Comparison of ENCODE assay signal across 33 cellular contexts in the genomic region with DNA sequence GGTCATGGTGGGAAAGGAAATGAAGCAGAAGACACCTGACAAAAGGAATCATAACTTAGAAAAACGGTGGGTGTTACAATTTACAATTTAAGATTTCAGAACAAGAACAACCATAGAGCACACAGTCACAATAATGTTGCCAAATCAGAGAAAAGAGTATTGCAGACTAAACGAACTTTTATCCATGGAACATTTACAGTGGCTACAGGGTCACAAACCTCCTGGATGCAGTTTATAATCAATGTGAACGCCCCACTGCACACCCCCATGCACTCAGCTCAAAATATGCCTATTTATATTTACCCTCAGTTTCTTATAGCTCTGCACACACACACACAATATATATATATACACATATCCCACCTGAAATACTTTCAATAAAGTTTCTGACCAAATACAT.
"Had no signal": no experiment of that assay in that cellular context is flagged by ENCODE, and none has a peak within 500 bp of the region (broad histone marks: within the 10 kb centered on the region; RNA-seq: fewer than 3 reads in every experiment).

No MANE protein-coding gene starts in this region.

- H3K4me3 ChIP-seq: ovary, psoas muscle, skin epidermis, smooth muscle cell, spleen, suprapubic skin, testis, tibial artery, transverse colon, upper lobe of right lung, uterus had no signal

- H3K36me3 ChIP-seq: ovary, uterus had no signal

- H3K27ac Mint-ChIP-seq: naive thymus-derived CD8-positive, alpha-beta T cell; natural killer cell treated with Interleukin-12 subunit alpha and Interleukin-12 subunit beta and Interleukin-15 and Interleukin-18, amount 100 ng/mL, for 72 hours; nephron progenitor cell; progenitor cell of endocrine pancreas; stimulated activated memory B cell treated with anti-CD40 and anti-IgM and Interleukin-4, amounts not matched to agents 10 μg/mL and 1 μg/mL and 100 μg/mL, for 72 hours; stimulated activated naive CD8-positive, alpha-beta T cell treated with anti-CD3 and anti-CD28 coated beads, Interleukin-15, amount 100 ng/mL, for 72 hours; type B pancreatic cell had no signal

- H3K4me1 Mint-ChIP-seq: neural crest cell had no signal

- H3K27me3 ChIP-seq: neutrophil, ovary, spleen, suprapubic skin, testis, tibial artery, transverse colon, upper lobe of right lung, uterus had no signal

- H3K27ac ChIP-seq: ovary, parathyroid adenoma, psoas muscle, skin epidermis, spleen, suprapubic skin, testis, tibial artery, transverse colon, upper lobe of right lung, uterus had no signal

- H3K4me1 ChIP-seq: parathyroid adenoma, testis, transverse colon, upper lobe of right lung, uterus had no signal

- H3K9me3 ChIP-seq: neutrophil, ovary, psoas muscle, spleen, suprapubic skin, testis, tibial artery, transverse colon, upper lobe of right lung, uterus had no signal

- DNase-seq: naive thymus-derived CD8-positive, alpha-beta T cell; nephron progenitor cell; nucleus accumbens; ovary; posterior cingulate gyrus; psoas muscle; right cardiac atrium; spleen; stimulated activated CD4-positive, alpha-beta T cell treated with anti-CD3 and anti-CD28 coated beads, Interleukin-12 subunit alpha, Interleukin-12 subunit beta, amount 100 ng/mL, for 4 hours; stimulated activated CD4-positive, alpha-beta T cell treated with anti-CD3 and anti-CD28 coated beads, Interleukin-1b, Interleukin-23, amount 100 ng/mL, for 48 hours; stimulated activated CD4-positive, alpha-beta T cell treated with anti-CD3 and anti-CD28 coated beads, Interleukin-4, amount 100 ng/mL, for 1 hour; stimulated activated CD4-positive, alpha-beta T cell treated with anti-CD3 and anti-CD28 coated beads, Interleukin-4, amount 100 ng/mL, for 4 hours; stimulated activated CD8-positive, alpha-beta memory T cell treated with anti-CD3 and anti-CD28 coated beads, Interleukin-4, amount 100 ng/mL, for 48 hours; stimulated activated naive CD4-positive, alpha-beta T cell; stimulated activated naive CD8-positive, alpha-beta T cell treated with anti-CD3 and anti-CD28 coated beads, Interleukin-15, amount 100 ng/mL, for 72 hours; stimulated activated naive CD8-positive, alpha-beta T cell treated with anti-CD3 and anti-CD28 coated beads, Interleukin-15, Interleukin-2, amounts not matched to agents 100 U/mL and 50 U/mL, for 24 hours; substantia nigra; testis; tibial artery; transverse colon; upper lobe of right lung; uterus had no signal

- H3K27me3 Mint-ChIP-seq: naive thymus-derived CD8-positive, alpha-beta T cell; natural killer cell treated with Interleukin-12 subunit alpha and Interleukin-12 subunit beta and Interleukin-15 and Interleukin-18, amount 100 ng/mL, for 72 hours; progenitor cell of endocrine pancreas; stimulated activated memory B cell treated with anti-CD40 and anti-IgM and Interleukin-4, amounts not matched to agents 10 μg/mL and 1 μg/mL and 100 μg/mL, for 72 hours; stimulated activated naive CD8-positive, alpha-beta T cell treated with anti-CD3 and anti-CD28 coated beads, Interleukin-15, amount 100 ng/mL, for 72 hours; type B pancreatic cell had no signal

- H3K9me3 Mint-ChIP-seq: naive thymus-derived CD8-positive, alpha-beta T cell; natural killer cell treated with Interleukin-12 subunit alpha and Interleukin-12 subunit beta and Interleukin-15 and Interleukin-18, amount 100 ng/mL, for 72 hours; nephron progenitor cell; neural crest cell; stimulated activated memory B cell treated with anti-CD40 and anti-IgM and Interleukin-4, amounts not matched to agents 10 μg/mL and 1 μg/mL and 100 μg/mL, for 72 hours; stimulated activated naive CD8-positive, alpha-beta T cell treated with anti-CD3 and anti-CD28 coated beads, Interleukin-15, amount 100 ng/mL, for 72 hours; type B pancreatic cell had no signal

- ATAC-seq: naive thymus-derived CD8-positive, alpha-beta T cell; natural killer cell treated with Interleukin-12 subunit alpha and Interleukin-12 subunit beta and Interleukin-15 and Interleukin-18, amount 100 ng/mL, for 72 hours; psoas muscle; right cardiac atrium; sciatic nerve; stimulated activated memory B cell treated with anti-CD40 and anti-IgM and Interleukin-4, amounts not matched to agents 10 μg/mL and 1 μg/mL and 100 μg/mL, for 72 hours; stimulated activated naive CD8-positive, alpha-beta T cell treated with anti-CD3 and anti-CD28 coated beads, Interleukin-15, amount 100 ng/mL, for 72 hours; stimulated activated naive CD8-positive, alpha-beta T cell treated with anti-CD3 and anti-CD28 coated beads, Interleukin-15, Interleukin-2, amounts not matched to agents 100 U/mL and 50 U/mL, for 24 hours; upper lobe of right lung had no signal

- H3K4me3 Mint-ChIP-seq: naive thymus-derived CD8-positive, alpha-beta T cell; natural killer cell treated with Interleukin-12 subunit alpha and Interleukin-12 subunit beta and Interleukin-15 and Interleukin-18, amount 100 ng/mL, for 72 hours; nephron progenitor cell; neural crest cell; stimulated activated memory B cell treated with anti-CD40 and anti-IgM and Interleukin-4, amounts not matched to agents 10 μg/mL and 1 μg/mL and 100 μg/mL, for 72 hours; stimulated activated naive CD8-positive, alpha-beta T cell treated with anti-CD3 and anti-CD28 coated beads, Interleukin-15, amount 100 ng/mL, for 72 hours; type B pancreatic cell had no signal
